ENCODE assay signal across 1 cellular context in the genomic region with DNA sequence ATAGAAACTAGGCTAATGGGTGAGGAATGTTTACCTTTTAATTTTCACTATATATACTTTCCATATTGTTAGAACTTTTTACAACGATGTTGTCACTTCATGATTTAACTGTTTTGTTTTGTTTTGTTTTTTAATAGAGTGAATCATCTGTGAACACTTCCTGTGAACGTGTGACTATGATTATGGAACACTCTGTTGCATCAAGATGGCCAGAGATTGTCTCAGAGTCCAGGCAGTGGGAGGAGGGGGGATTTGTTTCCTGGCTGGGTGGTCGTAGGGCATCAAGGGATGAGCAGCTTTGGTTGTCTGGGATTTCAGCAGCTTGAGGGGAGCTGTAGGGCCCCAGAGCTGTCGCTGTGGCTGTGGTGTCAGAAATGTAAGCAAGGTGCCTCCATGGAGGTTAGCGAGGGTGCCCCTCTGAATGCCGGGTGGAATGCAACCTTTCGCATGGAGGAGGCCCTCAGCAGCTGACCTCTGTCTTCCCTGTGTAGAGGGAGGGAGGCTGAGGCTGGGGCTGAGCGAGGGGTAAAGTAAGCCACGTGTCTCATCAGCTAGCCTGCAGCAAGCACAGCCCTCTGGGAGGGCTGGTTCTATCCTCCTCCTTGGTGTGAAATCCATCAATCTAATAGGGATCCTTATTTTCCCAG.
TF ChIP-seq lines count a peak whose summit lies in the region.

No MANE protein-coding gene starts in this region.

TF ChIP-seq in SK-N-SH treated with all-trans-retinoic acid at 6 μM for 48 hours, 23 proteins besides CTCF, POLR2A, EP300 and RAD21 (continued from another document):
- TF ChIP-seq, protein P1, sequence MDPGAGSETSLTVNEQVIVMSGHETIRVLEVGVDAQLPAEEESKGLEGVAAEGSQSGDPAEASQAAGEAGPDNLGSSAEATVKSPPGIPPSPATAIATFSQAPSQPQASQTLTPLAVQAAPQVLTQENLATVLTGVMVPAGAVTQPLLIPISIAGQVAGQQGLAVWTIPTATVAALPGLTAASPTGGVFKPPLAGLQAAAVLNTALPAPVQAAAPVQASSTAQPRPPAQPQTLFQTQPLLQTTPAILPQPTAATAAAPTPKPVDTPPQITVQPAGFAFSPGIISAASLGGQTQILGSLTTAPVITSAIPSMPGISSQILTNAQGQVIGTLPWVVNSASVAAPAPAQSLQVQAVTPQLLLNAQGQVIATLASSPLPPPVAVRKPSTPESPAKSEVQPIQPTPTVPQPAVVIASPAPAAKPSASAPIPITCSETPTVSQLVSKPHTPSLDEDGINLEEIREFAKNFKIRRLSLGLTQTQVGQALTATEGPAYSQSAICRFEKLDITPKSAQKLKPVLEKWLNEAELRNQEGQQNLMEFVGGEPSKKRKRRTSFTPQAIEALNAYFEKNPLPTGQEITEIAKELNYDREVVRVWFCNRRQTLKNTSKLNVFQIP (CRISPR knock-in tag; IDR thresholded peaks at IDR 0.05; ENCODE audit: borderline replicate concordance, low read depth): no peak
- no peak for TF ChIP-seq GLIS3 (CRISPR knock-in tag; IDR thresholded peaks at IDR 0.05)
- no peak for TF ChIP-seq ZC3H10 (CRISPR knock-in tag; IDR thresholded peaks at IDR 0.05)
- no peak for TF ChIP-seq ZNF8 (CRISPR knock-in tag; IDR thresholded peaks at IDR 0.05)
- no peak for TF ChIP-seq PPARA (CRISPR knock-in tag; IDR thresholded peaks at IDR 0.05; ENCODE audit: borderline replicate concordance)
- no peak for TF ChIP-seq OSR1 (CRISPR knock-in tag; IDR thresholded peaks at IDR 0.05)
- no peak for TF ChIP-seq ESRRG (CRISPR knock-in tag; IDR thresholded peaks at IDR 0.05)
- no peak for TF ChIP-seq ISL1 (CRISPR knock-in tag; IDR thresholded peaks at IDR 0.05)
- no peak for TF ChIP-seq ZNF565 (CRISPR knock-in tag; conservative IDR thresholded peaks at IDR 0.05; ENCODE audit: low read depth)
TF ChIP-seq in SK-N-SH treated with all-trans-retinoic acid at 6 μM for 48 hours: peak in this region for 0.
